Comparison of ENCODE assay signal across 8 cellular contexts in genomic region chr10:100828744-100829102, GRCh38.
DNase-seq lines count a peak whose midpoint lies in the region; ATAC-seq and TF ChIP-seq lines count a peak whose summit lies in the region.

No MANE protein-coding gene starts in this region.

- intact Hi-C loops in psoas muscle (cut with DNase I) = no loop called here

- H3K27me3 ChIP-seq in SJSA1 (replicated peaks) (peaks cover 99% of the 10 kb centered on the region), psoas muscle (ENCODE audit: insufficient read depth in 3 of 3, low read length in 2 of 3) (peaks cover 0 to 95% (median 43%) of the 10 kb centered on the region in 3 donors)

- H3K27me3 Mint-ChIP-seq in endothelial cell (ENCODE audit: unreplicated experiment) = peaks cover 55% of the 10 kb centered on the region

- peak overlapping the region; percentile 18; the same call in 1 of the 2 replicates for H3K4me3 ChIP-seq in SJSA1
- H3K4me3 ChIP-seq in psoas muscle = peak overlapping the region; percentile 58

- peaks cover 30% of the 10 kb centered on the region for H3K4me1 ChIP-seq in SJSA1 (replicated peaks)
- peaks cover 18% of the 10 kb centered on the region for H3K4me1 ChIP-seq in psoas muscle

- H3K4me1 Mint-ChIP-seq in endothelial cell (ENCODE audit: unreplicated experiment) = peaks cover 40% of the 10 kb centered on the region

- 1 to 2% (median 1%) methylated on average over 17 to 20 of the region's 20 CpGs for WGBS in psoas muscle, 3 donors

- H3K4me3 Mint-ChIP-seq in endothelial cell (ENCODE audit: unreplicated experiment) = peak overlapping the region; percentile 78

- H3K27ac ChIP-seq in SJSA1 (no peak overlapping the region), psoas muscle (no peak overlapping the region)

- H3K36me3 Mint-ChIP-seq in endothelial cell (ENCODE audit: low read depth, unreplicated experiment) = peaks cover 5% of the 10 kb centered on the region

- TF ChIP-seq CTCF in GM13977 (IDR thresholded peaks at IDR 0.05; ENCODE audit: extremely low read depth, insufficient read depth, missing control alignments) (no peak), endothelial cell (IDR thresholded peaks at IDR 0.05; ENCODE audit: unreplicated experiment) (no peak), psoas muscle (IDR thresholded peaks at IDR 0.05) (no peak)

- peaks cover 3% of the 10 kb centered on the region; the same call in 1 of the 2 replicates for H3K9me3 ChIP-seq in SJSA1 (replicated peaks)
- no peaks in the 10 kb centered on the region for H3K9me3 ChIP-seq in psoas muscle

- no peaks in the 10 kb centered on the region for H3K36me3 ChIP-seq in SJSA1
- no peaks in the 10 kb centered on the region for H3K36me3 ChIP-seq in psoas muscle (ENCODE audit: insufficient read depth in 1 of 2, low read depth in 1 of 2)

- ATAC-seq in psoas muscle = peak in 1 of 4 donors; percentile 69
- ATAC-seq in HG03159 (IDR thresholded peaks at IDR 0.05; ENCODE audit: unreplicated experiment) = no peak

- H3K27ac Mint-ChIP-seq in endothelial cell (ENCODE audit: unreplicated experiment) = no peak overlapping the region

- in situ Hi-C loops in GM13977 (cut with MboI; ENCODE audit: low pct_unique_long_range_greater_than_20kb, low sequenced_read_pairs, unreplicated experiment) = no loop called here

- DNase-seq in GM13977 (ENCODE audit: low spot score) (peak; percentile 81), SJSA1 (ENCODE audit: low read depth in 1 of 2, low spot score in 2 of 2) (no peak), endothelial cell (ENCODE audit: low spot score) (no peak), psoas muscle (no peak), KG1 (lab: John Stamatoyannopoulos, UW) (no peak), nucleus accumbens (lab: John Stamatoyannopoulos, UW) (no peak), T1000 (lab: John Stamatoyannopoulos, UW) (no peak)

- no peaks in the 10 kb centered on the region for H3K9me3 Mint-ChIP-seq in endothelial cell (ENCODE audit: unreplicated experiment)
